8 cellular contexts compared by ENCODE assay signal in the genomic region with DNA sequence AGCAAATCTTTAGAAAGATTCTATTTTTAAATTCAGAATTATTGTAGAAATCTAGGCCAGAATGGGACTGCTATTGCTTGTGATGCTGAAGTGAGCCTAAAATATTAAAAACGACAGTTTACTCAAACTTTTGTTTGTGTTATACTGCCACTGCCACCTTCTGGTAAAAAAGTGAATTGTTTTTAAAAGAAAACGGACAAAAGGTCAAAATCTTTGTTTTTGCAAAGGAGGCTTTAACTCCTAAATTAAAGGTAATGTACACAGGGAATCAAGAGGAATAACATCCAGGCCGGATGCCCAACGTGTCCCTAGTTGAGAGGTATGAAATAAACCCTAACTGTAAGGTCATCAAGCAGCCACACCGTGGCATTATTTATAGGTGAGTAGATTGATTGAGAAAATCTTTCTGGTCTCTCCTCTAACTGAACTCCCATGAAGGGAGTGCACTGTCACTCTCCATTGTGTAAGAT.
A peak's percentile ranks its signal among the peaks of the same experiment; 100 is the strongest.
DNase-seq lines count a peak whose midpoint lies in the region; ATAC-seq, FAIRE-seq and TF ChIP-seq lines count a peak whose summit lies in the region.

No MANE protein-coding gene starts in this region.

- no peak for ATAC-seq in activated CD4-positive, alpha-beta T cell treated with anti-CD3 and anti-CD28 coated beads for 36 hours
- ATAC-seq in GM21447 (IDR thresholded peaks at IDR 0.05; ENCODE audit: unreplicated experiment): no peak

- POLR2A ChIA-PET in activated CD4-positive, alpha-beta T cell treated with anti-CD3 and anti-CD28 coated beads for 36 hours (lab: Charles Lee): no interaction called here

- H3K9me3 ChIP-seq in neutrophil: no peaks in the 10 kb centered on the region

- no peaks in the 10 kb centered on the region for H3K36me3 Mint-ChIP-seq in activated CD4-positive, alpha-beta T cell treated with anti-CD3 and anti-CD28 coated beads, Interleukin-2, amount 10 ng/mL, durations not matched to agents 24 days and 14 days (ENCODE audit: low read depth)
- no peaks in the 10 kb centered on the region for H3K36me3 Mint-ChIP-seq in activated CD4-positive, alpha-beta T cell treated with anti-CD3 and anti-CD28 coated beads for 36 hours (ENCODE audit: low read depth)

- in situ Hi-C loops in G401 (cut with HindIII; ENCODE audit: low sequenced_read_pairs): no loop called here

- H3K9me3 Mint-ChIP-seq in activated CD4-positive, alpha-beta T cell treated with anti-CD3 and anti-CD28 coated beads, Interleukin-2, amount 10 ng/mL, durations not matched to agents 24 days and 14 days: no peaks in the 10 kb centered on the region
- H3K9me3 Mint-ChIP-seq in activated CD4-positive, alpha-beta T cell treated with anti-CD3 and anti-CD28 coated beads for 36 hours (ENCODE audit: low read depth): no peaks in the 10 kb centered on the region

- no peak overlapping the region for H3K27ac Mint-ChIP-seq in activated CD4-positive, alpha-beta T cell treated with anti-CD3 and anti-CD28 coated beads, Interleukin-2, amount 10 ng/mL, durations not matched to agents 24 days and 14 days
- H3K27ac Mint-ChIP-seq in activated CD4-positive, alpha-beta T cell treated with anti-CD3 and anti-CD28 coated beads for 36 hours: no peak overlapping the region

- TF ChIP-seq POLR2A in GM12892 (IDR thresholded peaks at IDR 0.05; ENCODE audit: low read depth, low read length): no peak

- H3K4me1 ChIP-seq in neutrophil (ENCODE audit: control insufficient read depth in 1 of 2, insufficient read depth in 1 of 2, low read depth in 1 of 2, low read length in 1 of 2): no peaks in the 10 kb centered on the region

- H3K4me3 ChIP-seq in neutrophil (ENCODE audit: low read depth in 1 of 2, low read length in 1 of 2): no peak overlapping the region

- H3K27me3 Mint-ChIP-seq in activated CD4-positive, alpha-beta T cell treated with anti-CD3 and anti-CD28 coated beads, Interleukin-2, amount 10 ng/mL, durations not matched to agents 24 days and 14 days: no peaks in the 10 kb centered on the region
- peaks cover 5% of the 10 kb centered on the region for H3K27me3 Mint-ChIP-seq in activated CD4-positive, alpha-beta T cell treated with anti-CD3 and anti-CD28 coated beads for 36 hours

- H3K27ac ChIP-seq in neutrophil: no peak overlapping the region

- intact Hi-C loops in activated CD4-positive, alpha-beta T cell treated with anti-CD3 and anti-CD28 coated beads, Interleukin-2, amount 10 ng/mL, durations not matched to agents 24 days and 14 days (cut with micrococcal nuclease): no loop called here
- intact Hi-C loops in activated CD4-positive, alpha-beta T cell treated with anti-CD3 and anti-CD28 coated beads for 36 hours (cut with DNase I, micrococcal nuclease): loop anchor here in 1 of 2 experiments (2.0 kb wide), 1 partner anchor 984 kb away; no protein-coding TSS in a partner anchor

- H3K36me3 ChIP-seq in neutrophil: no peaks in the 10 kb centered on the region

- no peaks in the 10 kb centered on the region for H3K27me3 ChIP-seq in neutrophil

- H3K4me3 Mint-ChIP-seq in activated CD4-positive, alpha-beta T cell treated with anti-CD3 and anti-CD28 coated beads, Interleukin-2, amount 10 ng/mL, durations not matched to agents 24 days and 14 days: no peak overlapping the region
- H3K4me3 Mint-ChIP-seq in activated CD4-positive, alpha-beta T cell treated with anti-CD3 and anti-CD28 coated beads for 36 hours: no peak overlapping the region

- DNase-seq in G401 (ENCODE audit: low spot score): peak; percentile 20
- peak; percentile 54 for DNase-seq in NAMALWA (ENCODE audit: low spot score)
- peak; percentile 12 for DNase-seq in cerebellar cortex (ENCODE audit: low spot score)
- no peak for DNase-seq in activated CD4-positive, alpha-beta T cell treated with anti-CD3 and anti-CD28 coated beads, Interleukin-2, amount 10 ng/mL, durations not matched to agents 24 days and 14 days
- DNase-seq in activated CD4-positive, alpha-beta T cell treated with anti-CD3 and anti-CD28 coated beads for 36 hours: no peak
- no peak for DNase-seq in GM12892 (ENCODE audit: insufficient read length)

- FAIRE-seq in GM12892 (lab: Jason Lieb, UNC): no peak

- peak; percentile 62 for TF ChIP-seq CTCF in neutrophil (IDR thresholded peaks at IDR 0.05)

- CTCF ChIA-PET in activated CD4-positive, alpha-beta T cell treated with anti-CD3 and anti-CD28 coated beads for 36 hours (lab: Charles Lee): interaction anchor here (1.3 kb wide), 1 partner anchor 18 kb away, joined by 3 read pairs; no protein-coding TSS in a partner anchor

- no peaks in the 10 kb centered on the region for H3K4me1 Mint-ChIP-seq in activated CD4-positive, alpha-beta T cell treated with anti-CD3 and anti-CD28 coated beads, Interleukin-2, amount 10 ng/mL, durations not matched to agents 24 days and 14 days
- no peaks in the 10 kb centered on the region for H3K4me1 Mint-ChIP-seq in activated CD4-positive, alpha-beta T cell treated with anti-CD3 and anti-CD28 coated beads for 36 hours

Comparison
In these comparisons a context has a peak if more than half of its experiments do, and no peak if none do; other contexts are left out.
1. DNase-seq: peak in G401 (single experiment), NAMALWA (single experiment) and cerebellar cortex (single experiment); none in activated CD4-positive, alpha-beta T cell treated with anti-CD3 and anti-CD28 coated beads, Interleukin-2, amount 10 ng/mL, durations not matched to agents 24 days and 14 days (single experiment), activated CD4-positive, alpha-beta T cell treated with anti-CD3 and anti-CD28 coated beads for 36 hours (single experiment) and GM12892 (single experiment).